1 cellular context compared by ENCODE assay signal in the genomic region with DNA sequence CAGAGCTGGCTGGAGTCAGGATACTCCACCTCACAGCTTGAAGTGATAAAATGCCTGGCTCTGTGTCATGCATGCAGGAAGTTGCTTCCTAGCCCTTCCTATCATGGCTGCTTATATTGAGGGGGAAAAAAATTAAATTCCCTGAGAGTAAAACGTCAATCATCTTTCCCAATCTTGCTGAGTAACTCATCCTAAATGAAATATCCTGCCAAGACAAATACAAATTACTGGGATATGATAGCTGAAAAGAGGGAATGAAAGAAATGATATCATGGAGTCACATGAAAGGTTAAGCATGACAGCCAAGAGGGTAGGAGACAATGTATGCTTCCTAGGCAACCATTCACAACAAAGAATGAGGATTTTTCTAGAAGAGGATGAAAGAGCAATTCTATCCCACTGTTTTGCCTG.
TF ChIP-seq lines count a peak whose summit lies in the region.

No MANE protein-coding gene starts in this region.

TF ChIP-seq in GM23338, 12 proteins besides CTCF, POLR2A, EP300 and RAD21 (continued from another document):
- TF ChIP-seq, protein P1, sequence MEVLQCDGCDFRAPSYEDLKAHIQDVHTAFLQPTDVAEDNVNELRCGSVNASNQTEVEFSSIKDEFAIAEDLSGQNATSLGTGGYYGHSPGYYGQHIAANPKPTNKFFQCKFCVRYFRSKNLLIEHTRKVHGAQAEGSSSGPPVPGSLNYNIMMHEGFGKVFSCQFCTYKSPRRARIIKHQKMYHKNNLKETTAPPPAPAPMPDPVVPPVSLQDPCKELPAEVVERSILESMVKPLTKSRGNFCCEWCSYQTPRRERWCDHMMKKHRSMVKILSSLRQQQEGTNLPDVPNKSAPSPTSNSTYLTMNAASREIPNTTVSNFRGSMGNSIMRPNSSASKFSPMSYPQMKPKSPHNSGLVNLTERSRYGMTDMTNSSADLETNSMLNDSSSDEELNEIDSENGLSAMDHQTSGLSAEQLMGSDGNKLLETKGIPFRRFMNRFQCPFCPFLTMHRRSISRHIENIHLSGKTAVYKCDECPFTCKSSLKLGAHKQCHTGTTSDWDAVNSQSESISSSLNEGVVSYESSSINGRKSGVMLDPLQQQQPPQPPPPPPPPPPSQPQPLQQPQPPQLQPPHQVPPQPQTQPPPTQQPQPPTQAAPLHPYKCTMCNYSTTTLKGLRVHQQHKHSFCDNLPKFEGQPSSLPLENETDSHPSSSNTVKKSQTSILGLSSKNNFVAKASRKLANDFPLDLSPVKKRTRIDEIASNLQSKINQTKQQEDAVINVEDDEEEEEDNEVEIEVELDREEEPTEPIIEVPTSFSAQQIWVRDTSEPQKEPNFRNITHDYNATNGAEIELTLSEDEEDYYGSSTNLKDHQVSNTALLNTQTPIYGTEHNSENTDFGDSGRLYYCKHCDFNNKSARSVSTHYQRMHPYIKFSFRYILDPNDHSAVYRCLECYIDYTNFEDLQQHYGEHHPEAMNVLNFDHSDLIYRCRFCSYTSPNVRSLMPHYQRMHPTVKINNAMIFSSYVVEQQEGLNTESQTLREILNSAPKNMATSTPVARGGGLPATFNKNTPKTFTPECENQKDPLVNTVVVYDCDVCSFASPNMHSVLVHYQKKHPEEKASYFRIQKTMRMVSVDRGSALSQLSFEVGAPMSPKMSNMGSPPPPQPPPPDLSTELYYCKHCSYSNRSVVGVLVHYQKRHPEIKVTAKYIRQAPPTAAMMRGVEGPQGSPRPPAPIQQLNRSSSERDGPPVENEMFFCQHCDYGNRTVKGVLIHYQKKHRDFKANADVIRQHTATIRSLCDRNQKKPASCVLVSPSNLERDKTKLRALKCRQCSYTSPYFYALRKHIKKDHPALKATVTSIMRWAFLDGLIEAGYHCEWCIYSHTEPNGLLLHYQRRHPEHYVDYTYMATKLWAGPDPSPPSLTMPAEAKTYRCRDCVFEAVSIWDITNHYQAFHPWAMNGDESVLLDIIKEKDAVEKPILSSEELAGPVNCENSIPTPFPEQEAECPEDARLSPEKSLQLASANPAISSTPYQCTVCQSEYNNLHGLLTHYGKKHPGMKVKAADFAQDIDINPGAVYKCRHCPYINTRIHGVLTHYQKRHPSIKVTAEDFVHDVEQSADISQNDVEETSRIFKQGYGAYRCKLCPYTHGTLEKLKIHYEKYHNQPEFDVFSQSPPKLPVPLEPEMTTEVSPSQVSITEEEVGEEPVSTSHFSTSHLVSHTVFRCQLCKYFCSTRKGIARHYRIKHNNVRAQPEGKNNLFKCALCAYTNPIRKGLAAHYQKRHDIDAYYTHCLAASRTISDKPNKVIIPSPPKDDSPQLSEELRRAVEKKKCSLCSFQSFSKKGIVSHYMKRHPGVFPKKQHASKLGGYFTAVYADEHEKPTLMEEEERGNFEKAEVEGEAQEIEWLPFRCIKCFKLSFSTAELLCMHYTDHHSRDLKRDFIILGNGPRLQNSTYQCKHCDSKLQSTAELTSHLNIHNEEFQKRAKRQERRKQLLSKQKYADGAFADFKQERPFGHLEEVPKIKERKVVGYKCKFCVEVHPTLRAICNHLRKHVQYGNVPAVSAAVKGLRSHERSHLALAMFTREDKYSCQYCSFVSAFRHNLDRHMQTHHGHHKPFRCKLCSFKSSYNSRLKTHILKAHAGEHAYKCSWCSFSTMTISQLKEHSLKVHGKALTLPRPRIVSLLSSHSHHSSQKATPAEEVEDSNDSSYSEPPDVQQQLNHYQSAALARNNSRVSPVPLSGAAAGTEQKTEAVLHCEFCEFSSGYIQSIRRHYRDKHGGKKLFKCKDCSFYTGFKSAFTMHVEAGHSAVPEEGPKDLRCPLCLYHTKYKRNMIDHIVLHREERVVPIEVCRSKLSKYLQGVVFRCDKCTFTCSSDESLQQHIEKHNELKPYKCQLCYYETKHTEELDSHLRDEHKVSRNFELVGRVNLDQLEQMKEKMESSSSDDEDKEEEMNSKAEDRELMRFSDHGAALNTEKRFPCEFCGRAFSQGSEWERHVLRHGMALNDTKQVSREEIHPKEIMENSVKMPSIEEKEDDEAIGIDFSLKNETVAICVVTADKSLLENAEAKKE (CRISPR knock-in tag; IDR thresholded peaks at IDR 0.05): no peak
- TF ChIP-seq, protein P2, sequence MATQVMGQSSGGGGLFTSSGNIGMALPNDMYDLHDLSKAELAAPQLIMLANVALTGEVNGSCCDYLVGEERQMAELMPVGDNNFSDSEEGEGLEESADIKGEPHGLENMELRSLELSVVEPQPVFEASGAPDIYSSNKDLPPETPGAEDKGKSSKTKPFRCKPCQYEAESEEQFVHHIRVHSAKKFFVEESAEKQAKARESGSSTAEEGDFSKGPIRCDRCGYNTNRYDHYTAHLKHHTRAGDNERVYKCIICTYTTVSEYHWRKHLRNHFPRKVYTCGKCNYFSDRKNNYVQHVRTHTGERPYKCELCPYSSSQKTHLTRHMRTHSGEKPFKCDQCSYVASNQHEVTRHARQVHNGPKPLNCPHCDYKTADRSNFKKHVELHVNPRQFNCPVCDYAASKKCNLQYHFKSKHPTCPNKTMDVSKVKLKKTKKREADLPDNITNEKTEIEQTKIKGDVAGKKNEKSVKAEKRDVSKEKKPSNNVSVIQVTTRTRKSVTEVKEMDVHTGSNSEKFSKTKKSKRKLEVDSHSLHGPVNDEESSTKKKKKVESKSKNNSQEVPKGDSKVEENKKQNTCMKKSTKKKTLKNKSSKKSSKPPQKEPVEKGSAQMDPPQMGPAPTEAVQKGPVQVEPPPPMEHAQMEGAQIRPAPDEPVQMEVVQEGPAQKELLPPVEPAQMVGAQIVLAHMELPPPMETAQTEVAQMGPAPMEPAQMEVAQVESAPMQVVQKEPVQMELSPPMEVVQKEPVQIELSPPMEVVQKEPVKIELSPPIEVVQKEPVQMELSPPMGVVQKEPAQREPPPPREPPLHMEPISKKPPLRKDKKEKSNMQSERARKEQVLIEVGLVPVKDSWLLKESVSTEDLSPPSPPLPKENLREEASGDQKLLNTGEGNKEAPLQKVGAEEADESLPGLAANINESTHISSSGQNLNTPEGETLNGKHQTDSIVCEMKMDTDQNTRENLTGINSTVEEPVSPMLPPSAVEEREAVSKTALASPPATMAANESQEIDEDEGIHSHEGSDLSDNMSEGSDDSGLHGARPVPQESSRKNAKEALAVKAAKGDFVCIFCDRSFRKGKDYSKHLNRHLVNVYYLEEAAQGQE (IDR thresholded peaks at IDR 0.05; ENCODE audit: unreplicated experiment): no peak
- TF ChIP-seq, protein P3, sequence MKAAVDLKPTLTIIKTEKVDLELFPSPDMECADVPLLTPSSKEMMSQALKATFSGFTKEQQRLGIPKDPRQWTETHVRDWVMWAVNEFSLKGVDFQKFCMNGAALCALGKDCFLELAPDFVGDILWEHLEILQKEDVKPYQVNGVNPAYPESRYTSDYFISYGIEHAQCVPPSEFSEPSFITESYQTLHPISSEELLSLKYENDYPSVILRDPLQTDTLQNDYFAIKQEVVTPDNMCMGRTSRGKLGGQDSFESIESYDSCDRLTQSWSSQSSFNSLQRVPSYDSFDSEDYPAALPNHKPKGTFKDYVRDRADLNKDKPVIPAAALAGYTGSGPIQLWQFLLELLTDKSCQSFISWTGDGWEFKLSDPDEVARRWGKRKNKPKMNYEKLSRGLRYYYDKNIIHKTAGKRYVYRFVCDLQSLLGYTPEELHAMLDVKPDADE (IDR thresholded peaks at IDR 0.05): no peak
- no peak for TF ChIP-seq STAT1 (IDR thresholded peaks at IDR 0.05; ENCODE audit: unreplicated experiment)
- TF ChIP-seq CREB1 (CRISPR knock-in tag; IDR thresholded peaks at IDR 0.05; ENCODE audit: low read depth): no peak
TF ChIP-seq in GM23338: peak in this region for 0.
